ENCODE assay signal across 20 cellular contexts in genomic region chr3:174957581-174958001, GRCh38.
DNase-seq lines count a peak whose midpoint lies in the region; ATAC-seq and TF ChIP-seq lines count a peak whose summit lies in the region.
"Had no signal": no experiment of that assay in that cellular context is flagged by ENCODE, and none has a peak within 500 bp of the region (broad histone marks: within the 10 kb centered on the region; RNA-seq: fewer than 3 reads in every experiment).

No MANE protein-coding gene starts in this region.

- in situ Hi-C loops in GM13976 (cut with MboI; ENCODE audit: low sequenced_read_pairs, unreplicated experiment), result no loop called here

- H3K4me3 Mint-ChIP-seq in nephron, result no peak overlapping the region
- no peak overlapping the region for H3K4me3 Mint-ChIP-seq in activated T-cell treated with anti-CD3 and anti-CD28 coated beads, Interleukin-2, amount 50 U/mL, for 24 hours
- H3K4me3 Mint-ChIP-seq: B cell; H9; IgD-negative memory B cell; stimulated activated naive CD8-positive, alpha-beta T cell treated with anti-CD3 and anti-CD28 coated beads, Interleukin-15, amount 100 ng/mL, for 72 hours had no signal

- H3K9me2 ChIP-seq in PC-3 (replicated peaks; ENCODE audit: low read length), result no peaks in the 10 kb centered on the region

- peak overlapping the region in 2 of 3 experiments; percentile 31 to 48 for H3K27ac Mint-ChIP-seq in nephron
- H3K27ac Mint-ChIP-seq in activated T-cell treated with anti-CD3 and anti-CD28 coated beads, Interleukin-2, amount 50 U/mL, for 24 hours, result no peak overlapping the region
- H3K27ac Mint-ChIP-seq: B cell; IgD-negative memory B cell; stimulated activated naive CD8-positive, alpha-beta T cell treated with anti-CD3 and anti-CD28 coated beads, Interleukin-15, amount 100 ng/mL, for 72 hours had no signal

- H3F3A ChIP-seq in PC-3 (ENCODE audit: low read length, unreplicated experiment), result no peaks in the 10 kb centered on the region

- H3K9me3 Mint-ChIP-seq in nephron, result no peaks in the 10 kb centered on the region
- no peaks in the 10 kb centered on the region for H3K9me3 Mint-ChIP-seq in activated T-cell treated with anti-CD3 and anti-CD28 coated beads, Interleukin-2, amount 50 U/mL, for 24 hours
- H3K9me3 Mint-ChIP-seq: H9, IgD-negative memory B cell had no signal

- H3K27ac ChIP-seq in PC-3 (ENCODE audit: low read length) (0 out of 2 replicates have a peak overlapping the region, but pooled peaks have one; percentile 13), epithelial cell of prostate (peak overlapping the region; percentile 70)
- H3K27ac ChIP-seq: neutrophil had no signal

- H3K27me3 ChIP-seq in PC-3 (ENCODE audit: low read length), result no peaks in the 10 kb centered on the region
- H3K27me3 ChIP-seq: neutrophil had no signal

- peaks cover 10% of the 10 kb centered on the region for H3K4me1 Mint-ChIP-seq in nephron
- H3K4me1 Mint-ChIP-seq in activated T-cell treated with anti-CD3 and anti-CD28 coated beads, Interleukin-2, amount 50 U/mL, for 24 hours (ENCODE audit: low read depth), result no peaks in the 10 kb centered on the region
- H3K4me1 Mint-ChIP-seq: B cell; IgD-negative memory B cell; stimulated activated naive CD8-positive, alpha-beta T cell treated with anti-CD3 and anti-CD28 coated beads, Interleukin-15, amount 100 ng/mL, for 72 hours had no signal

- H3K9me3 ChIP-seq in PC-3 (ENCODE audit: low read length), result no peaks in the 10 kb centered on the region
- H3K9me3 ChIP-seq: neutrophil had no signal

- H3K9ac ChIP-seq in PC-3 (ENCODE audit: low read length), result no peak overlapping the region

- POLR2A ChIA-PET in PC-3 (lab: Charles Lee; ENCODE audit: unreplicated experiment), result interaction anchor here (0.5 kb wide), 1 partner anchor 309 kb away, joined by 11 read pairs; no protein-coding TSS in a partner anchor

- H4K20me1 ChIP-seq in PC-3 (ENCODE audit: low read length), result no peaks in the 10 kb centered on the region

- no peaks in the 10 kb centered on the region for H3K36me3 Mint-ChIP-seq in nephron (ENCODE audit: low read depth)
- no peaks in the 10 kb centered on the region for H3K36me3 Mint-ChIP-seq in activated T-cell treated with anti-CD3 and anti-CD28 coated beads, Interleukin-2, amount 50 U/mL, for 24 hours (ENCODE audit: low read depth)
- H3K36me3 Mint-ChIP-seq: IgD-negative memory B cell had no signal

- BruUV-seq in PC-3 (replicated peaks; lab: Mats Ljungman, UMichigan), result no TSS peak

- no peaks in the 10 kb centered on the region for H3K27me3 Mint-ChIP-seq in nephron (ENCODE audit: low read depth)
- H3K27me3 Mint-ChIP-seq in activated T-cell treated with anti-CD3 and anti-CD28 coated beads, Interleukin-2, amount 50 U/mL, for 24 hours, result no peaks in the 10 kb centered on the region
- H3K27me3 Mint-ChIP-seq: B cell; IgD-negative memory B cell; stimulated activated naive CD8-positive, alpha-beta T cell treated with anti-CD3 and anti-CD28 coated beads, Interleukin-15, amount 100 ng/mL, for 72 hours had no signal

- H3K36me3 ChIP-seq in PC-3 (ENCODE audit: low read depth, low read length), result no peaks in the 10 kb centered on the region
- H3K36me3 ChIP-seq: neutrophil had no signal

- peaks cover 42% of the 10 kb centered on the region for H3K4me1 ChIP-seq in PC-3 (ENCODE audit: insufficient read depth, low read length)

- TF ChIP-seq CTCF in PC-3 (conservative IDR thresholded peaks at IDR 0.05; ENCODE audit: low read depth, low read length) (no peak), nephron (IDR thresholded peaks at IDR 0.05; ENCODE audit: unreplicated experiment in 3 of 3) (no peak), GM13976 (IDR thresholded peaks at IDR 0.05; ENCODE audit: borderline replicate concordance, control extremely low read depth, extremely low read depth, insufficient read depth, missing control alignments) (no peak)

- CTCF ChIA-PET in PC-3 (lab: Charles Lee), result no interaction called here

- intact Hi-C loops in PC-3 (cut with micrococcal nuclease), result loop anchor here (5.0 to 10.0 kb wide), 3 partner anchors 95 to 833 kb away; no protein-coding TSS in a partner anchor

- H2AFZ ChIP-seq in PC-3 (ENCODE audit: low read length), result no peak overlapping the region

- H3K4me3 ChIP-seq in PC-3 (ENCODE audit: low read length), result no peak overlapping the region

- H3K79me2 ChIP-seq in PC-3 (ENCODE audit: low read length), result no peaks in the 10 kb centered on the region

- DNase-seq in AG08396 (ENCODE audit: low spot score) (peak; percentile 2), PC-3 (peak; percentile 57), epithelial cell of prostate (ENCODE audit: low read depth, low spot score) (no peak), GM13976 (ENCODE audit: low spot score) (no peak), NCI-H2227 (lab: John Stamatoyannopoulos, UW; ENCODE audit: unreplicated experiment) (no peak)
- no peak for DNase-seq in activated T-cell treated with anti-CD3 and anti-CD28 coated beads, Interleukin-2, amount 50 U/mL, for 24 hours
- DNase-seq: activated CD4-positive, alpha-beta T cell treated with anti-CD3 and anti-CD28 coated beads for 48 hours; aorta; dermis blood vessel endothelial cell; GF-D8; H9; midbrain; MV-4-11; NCI-H2081 treated with DMSO at 0.1 percent for 48 hours; stimulated activated naive CD8-positive, alpha-beta T cell treated with anti-CD3 and anti-CD28 coated beads, Interleukin-15, amount 100 ng/mL, for 72 hours had no signal

- peak overlapping the region; percentile 21 for H3K4me2 ChIP-seq in PC-3 (ENCODE audit: low read length)

- ATAC-seq in PC-3 (peak; percentile 23; the same call in 1 of the 2 replicates), GM18502 (IDR thresholded peaks at IDR 0.05; ENCODE audit: poor library complexity, unreplicated experiment) (no peak)
- ATAC-seq: stimulated activated naive CD8-positive, alpha-beta T cell treated with anti-CD3 and anti-CD28 coated beads, Interleukin-15, amount 100 ng/mL, for 72 hours had no signal

Comparison
In these comparisons a context has a peak if more than half of its experiments do, and no peak if none do; other contexts are left out.
1. DNase-seq: peak in AG08396 (single experiment) and PC-3 (single experiment); none in epithelial cell of prostate (single experiment), GM13976 (single experiment), NCI-H2227 (single experiment) and activated T-cell treated with anti-CD3 and anti-CD28 coated beads, Interleukin-2, amount 50 U/mL, for 24 hours (single experiment).